ENCODE assay signal across 16 cellular contexts in genomic region chr4:2142630-2143427, GRCh38.
DNase-seq lines count a peak whose midpoint lies in the region; ATAC-seq and TF ChIP-seq lines count a peak whose summit lies in the region.
"Had no signal": no experiment of that assay in that cellular context is flagged by ENCODE, and none has a peak within 500 bp of the region (broad histone marks: within the 10 kb centered on the region; RNA-seq: fewer than 3 reads in every experiment).

No MANE protein-coding gene starts in this region.

- H3K4me3 ChIP-seq in fibroblast of lung (replicated peaks in 1 of 4; ENCODE audit: control extremely low read depth in 1 of 4, insufficient read depth in 1 of 4, low read depth in 3 of 4, low read length in 4 of 4) (no peak overlapping the region), skeletal muscle cell (ENCODE audit: low read depth, low read length) (no peak overlapping the region)

- POLR2A ChIA-PET in HEK293T (lab: Yijun Ruan, JAX): no interaction called here

- no peaks in the 10 kb centered on the region for H3K79me2 ChIP-seq in fibroblast of lung (ENCODE audit: control insufficient read depth, insufficient read depth, low read length)

- in situ Hi-C loops in SK-MEL-5 (cut with HindIII; ENCODE audit: low pct_unique_long_range_greater_than_20kb, low sequenced_read_pairs): no loop called here

- H3K36me3 ChIP-seq in fibroblast of lung (ENCODE audit: control insufficient read depth, insufficient read depth, low read length): no peaks in the 10 kb centered on the region
- H3K36me3 ChIP-seq: neutrophil had no signal

- ATAC-seq in GM19452 (IDR thresholded peaks at IDR 0.05; ENCODE audit: unreplicated experiment) (no peak), HG03159 (IDR thresholded peaks at IDR 0.05; ENCODE audit: unreplicated experiment) (no peak)
- ATAC-seq: foreskin keratinocyte, Right ventricle myocardium inferior had no signal

- CTCF ChIA-PET in HEK293T (lab: Yijun Ruan, JAX): no interaction called here

- H3K4me2 ChIP-seq in fibroblast of lung (ENCODE audit: extremely low read depth, insufficient read depth, low read length): no peak overlapping the region

- no peaks in the 10 kb centered on the region for H3K9me3 ChIP-seq in fibroblast of lung (ENCODE audit: control insufficient read depth, insufficient read depth, low read depth, low read length)
- H3K9me3 ChIP-seq: neutrophil had no signal

- DNase-seq in HEK293T (ENCODE audit: extremely low spot score) (no peak), SK-MEL-5 (ENCODE audit: low read depth, low spot score) (peak; percentile 84), fibroblast of lung (ENCODE audit: low read depth in 2 of 2) (peak; percentile 41 to 62), skeletal muscle cell (ENCODE audit: low read depth) (peak; percentile 1), Ammon's horn (ENCODE audit: low spot score) (no peak)
- DNase-seq: activated B cell treated with CpG ODN at 0.5 μM for 24 hours; DMS53; foreskin keratinocyte; kidney glomerular epithelial cell; MM.1S; NCI-H524; stimulated activated CD4-positive, alpha-beta T cell treated with anti-CD3 and anti-CD28 coated beads, Interleukin-15, amount 100 ng/mL, for 24 hours had no signal

- no peaks in the 10 kb centered on the region for H3K27me3 ChIP-seq in fibroblast of lung (ENCODE audit: control insufficient read depth, insufficient read depth, low read length)

- H3K4me1 ChIP-seq in fibroblast of lung (ENCODE audit: control insufficient read depth, extremely low read depth, insufficient read depth, low read length): no peaks in the 10 kb centered on the region
- H3K4me1 ChIP-seq: foreskin keratinocyte had no signal

- H3K9ac ChIP-seq in fibroblast of lung (ENCODE audit: insufficient read depth, low read length): no peak overlapping the region

- H3K27ac ChIP-seq in fibroblast of lung (ENCODE audit: insufficient read depth, low read length): no peak overlapping the region
- H3K27ac ChIP-seq: foreskin keratinocyte, neutrophil had no signal

- H4K20me1 ChIP-seq in fibroblast of lung (ENCODE audit: control insufficient read depth, extremely low read depth, insufficient read depth, low read length): no peaks in the 10 kb centered on the region

- no peak for TF ChIP-seq CTCF in fibroblast of lung (conservative IDR thresholded peaks at IDR 0.05 in 1 of 2, IDR thresholded peaks at IDR 0.05 in 1 of 2; ENCODE audit: low read depth in 1 of 2, low read length in 2 of 2)

- H2AFZ ChIP-seq in fibroblast of lung (ENCODE audit: low read length): no peak overlapping the region

TF ChIP-seq in HEK293T, 16 proteins besides CTCF, POLR2A, EP300 and RAD21:
- TF ChIP-seq ELF4 (IDR thresholded peaks at IDR 0.05): no peak
- 0 out of 2 replicates have a peak, but pooled peaks have one; percentile 15 for TF ChIP-seq ZNF384 (IDR thresholded peaks at IDR 0.05)
- no peak for TF ChIP-seq ARNT (IDR thresholded peaks at IDR 0.05)
- TF ChIP-seq, protein P1, sequence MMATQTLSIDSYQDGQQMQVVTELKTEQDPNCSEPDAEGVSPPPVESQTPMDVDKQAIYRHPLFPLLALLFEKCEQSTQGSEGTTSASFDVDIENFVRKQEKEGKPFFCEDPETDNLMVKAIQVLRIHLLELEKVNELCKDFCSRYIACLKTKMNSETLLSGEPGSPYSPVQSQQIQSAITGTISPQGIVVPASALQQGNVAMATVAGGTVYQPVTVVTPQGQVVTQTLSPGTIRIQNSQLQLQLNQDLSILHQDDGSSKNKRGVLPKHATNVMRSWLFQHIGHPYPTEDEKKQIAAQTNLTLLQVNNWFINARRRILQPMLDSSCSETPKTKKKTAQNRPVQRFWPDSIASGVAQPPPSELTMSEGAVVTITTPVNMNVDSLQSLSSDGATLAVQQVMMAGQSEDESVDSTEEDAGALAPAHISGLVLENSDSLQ (IDR thresholded peaks at IDR 0.05): peak; percentile 85
TF ChIP-seq in HEK293T: peak in this region for 2.

Comparison
In these comparisons a context has a peak if more than half of its experiments do, and no peak if none do; other contexts are left out.
1. DNase-seq: peak in SK-MEL-5 (single experiment), fibroblast of lung (2 of 2) and skeletal muscle cell (single experiment); none in HEK293T (single experiment) and Ammon's horn (single experiment).